22 cellular contexts compared by ENCODE assay signal in genomic region chr18:49880656-49881055, GRCh38.
"Had no signal": no experiment of that assay in that cellular context is flagged by ENCODE, and none has a peak within 500 bp of the region (broad histone marks: within the 10 kb centered on the region; RNA-seq: fewer than 3 reads in every experiment).

No MANE protein-coding gene starts in this region.

- H3K9me3 ChIP-seq: colonic mucosa, esophagus muscularis mucosa, left lung, right lobe of liver, testis had no signal

- DNase-seq: activated B cell treated with CpG ODN at 0.5 μM for 24 hours; activated CD4-positive, alpha-beta T cell treated with anti-CD3 and anti-CD28 coated beads for 36 hours; activated CD4-positive, alpha-beta T cell treated with anti-CD3 and anti-CD28 coated beads, Interleukin-2, amount 50 U/mL, for 4 hours; activated gamma-delta T cell; activated naive CD4-positive, alpha-beta T cell treated with anti-CD3 and anti-CD28 coated beads, Interleukin-2, amount 50 U/mL, for 16 hours; activated T-cell treated with anti-CD3 and anti-CD28 coated beads, Interleukin-2, amount 50 U/mL, for 48 hours; aorta; colonic mucosa; dorsolateral prefrontal cortex; effector memory CD8-positive, alpha-beta T cell; left lung; naive thymus-derived CD4-positive, alpha-beta T cell; occipital lobe; posterior cingulate gyrus; right lobe of liver; small intestine; stimulated activated naive CD4-positive, alpha-beta T cell; T1000; testis had no signal

- H3K27ac ChIP-seq: colonic mucosa, dorsolateral prefrontal cortex, esophagus muscularis mucosa, left lung, right lobe of liver, testis had no signal

- ATAC-seq: activated CD4-positive, alpha-beta T cell treated with anti-CD3 and anti-CD28 coated beads for 36 hours; effector memory CD8-positive, alpha-beta T cell; left lung; naive thymus-derived CD4-positive, alpha-beta T cell; right lobe of liver had no signal

- H3K36me3 ChIP-seq: colonic mucosa, esophagus muscularis mucosa, left lung, right lobe of liver had no signal

- H3K9me3 Mint-ChIP-seq: activated B cell treated with CpG ODN at 0.5 μM for 24 hours; central memory CD8-positive, alpha-beta T cell; effector memory CD8-positive, alpha-beta T cell; neural crest cell had no signal

- H3K36me3 Mint-ChIP-seq: naive thymus-derived CD4-positive, alpha-beta T cell had no signal

- H3K27me3 ChIP-seq: colonic mucosa, dorsolateral prefrontal cortex, esophagus muscularis mucosa, left lung, right lobe of liver, testis had no signal

- H3K4me1 ChIP-seq: colonic mucosa, esophagus muscularis mucosa, left lung, testis had no signal

- H3K4me3 ChIP-seq: colonic mucosa, dorsolateral prefrontal cortex, esophagus muscularis mucosa, left lung, right lobe of liver, testis had no signal

- H3K27ac Mint-ChIP-seq: activated B cell treated with CpG ODN at 0.5 μM for 24 hours; activated CD4-positive, alpha-beta T cell treated with anti-CD3 and anti-CD28 coated beads for 36 hours; effector memory CD8-positive, alpha-beta T cell; naive thymus-derived CD4-positive, alpha-beta T cell had no signal
